Comparison of ENCODE assay signal across 1 cellular context in the genomic region with DNA sequence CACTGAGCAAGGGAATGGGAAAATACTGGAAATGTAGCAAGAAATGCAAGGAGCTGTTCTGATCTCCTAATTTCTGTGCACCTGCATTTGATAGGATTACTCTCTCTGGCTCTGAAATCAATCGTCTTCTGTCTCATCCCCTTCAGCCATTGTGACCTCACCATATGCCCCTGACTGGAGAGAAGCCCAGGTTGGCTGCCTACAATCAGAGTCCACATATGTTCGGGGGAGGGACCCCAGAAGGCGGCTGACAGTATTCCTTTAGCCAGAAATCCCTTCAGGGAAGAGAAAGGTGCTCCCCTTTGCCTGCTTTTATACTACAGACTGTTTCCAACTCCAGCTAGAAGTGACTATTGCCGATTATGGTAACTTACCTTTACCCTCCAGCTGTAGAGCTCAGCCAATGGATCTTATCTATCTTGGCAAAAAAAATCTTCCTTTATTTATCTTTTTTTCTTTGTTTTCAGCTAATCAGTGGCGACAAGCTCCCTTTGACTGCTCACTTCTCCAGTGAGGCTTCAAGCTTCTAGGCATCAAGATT.
TF ChIP-seq lines count a peak whose summit lies in the region.

No MANE protein-coding gene starts in this region.

TF ChIP-seq in K562, 482 proteins besides CTCF, POLR2A, EP300 and RAD21 (continued from another document):
- no peak for TF ChIP-seq TEAD4 (IDR thresholded peaks at IDR 0.05; ENCODE audit: low read length)
- TF ChIP-seq TEAD4 (CRISPR knock-in tag; IDR thresholded peaks at IDR 0.05; ENCODE audit: borderline replicate concordance) = no peak
- no peak for TF ChIP-seq E4F1 (CRISPR knock-in tag; IDR thresholded peaks at IDR 0.05; ENCODE audit: borderline replicate concordance)
- TF ChIP-seq LEF1 (IDR thresholded peaks at IDR 0.05) = no peak
- TF ChIP-seq ZNF696 (CRISPR knock-in tag; conservative IDR thresholded peaks at IDR 0.05) = no peak
- TF ChIP-seq, protein P1, sequence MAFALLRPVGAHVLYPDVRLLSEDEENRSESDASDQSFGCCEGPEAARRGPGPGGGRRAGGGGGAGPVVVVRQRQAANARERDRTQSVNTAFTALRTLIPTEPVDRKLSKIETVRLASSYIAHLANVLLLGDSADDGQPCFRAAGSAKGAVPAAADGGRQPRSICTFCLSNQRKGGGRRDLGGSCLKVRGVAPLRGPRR (CRISPR knock-in tag; IDR thresholded peaks at IDR 0.05) = no peak
- no peak for TF ChIP-seq SP1 (CRISPR knock-in tag; IDR thresholded peaks at IDR 0.05)
- no peak for TF ChIP-seq ZKSCAN3 (CRISPR knock-in tag; IDR thresholded peaks at IDR 0.05)
- TF ChIP-seq KLF1 (tag; IDR thresholded peaks at IDR 0.05) = no peak
